Comparison of ENCODE assay signal across 14 cellular contexts in the genomic region with DNA sequence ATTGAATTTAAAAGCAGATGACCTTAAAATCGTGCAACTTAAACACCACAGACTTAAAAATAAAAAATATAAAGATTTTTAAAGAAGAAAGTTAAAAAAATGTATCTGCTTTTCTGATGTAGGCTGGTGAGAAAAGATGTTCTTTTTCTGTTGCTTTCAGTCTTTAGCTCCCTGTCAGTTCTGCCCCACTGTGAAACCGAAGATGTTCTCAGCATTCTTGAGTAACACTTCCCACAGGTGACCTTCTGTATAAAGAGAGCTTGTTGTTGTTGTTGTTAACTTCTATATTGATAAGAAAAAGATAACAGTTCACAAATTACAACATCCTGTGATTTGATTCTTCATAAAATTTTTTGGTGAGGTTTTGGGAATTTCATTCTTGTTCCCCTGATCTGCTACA.
DNase-seq lines count a peak whose midpoint lies in the region; ATAC-seq, FAIRE-seq and TF ChIP-seq lines count a peak whose summit lies in the region.
"Had no signal": no experiment of that assay in that cellular context is flagged by ENCODE, and none has a peak within 500 bp of the region (broad histone marks: within the 10 kb centered on the region; RNA-seq: fewer than 3 reads in every experiment).

No MANE protein-coding gene starts in this region.

- H3K4me3 Mint-ChIP-seq in CD14-positive monocyte = no peak overlapping the region

- FAIRE-seq in GM12878 (lab: Jason Lieb, UNC) = no peak
- FAIRE-seq: astrocyte, endometrium had no signal

- peaks cover 12 to 14% of the 10 kb centered on the region in 2 donors for H3K36me3 Mint-ChIP-seq in CD14-positive monocyte

- H2AFZ ChIP-seq in KMS-11 (ENCODE audit: low read depth) (no peak overlapping the region), GM12878 (ENCODE audit: control insufficient read depth, low read depth, low read length) (no peak overlapping the region)

- intact Hi-C loops in CD14-positive monocyte (cut with micrococcal nuclease) (no loop called here), GM12878 (cut with micrococcal nuclease; ENCODE audit: unreplicated experiment) (loop anchor here (2.0 to 10.0 kb wide), 2 partner anchors 44 to 410 kb away; no protein-coding TSS in a partner anchor)

- in situ Hi-C loops in GM12878 (cut with MboI) = no loop called here

- TF ChIP-seq CTCF in CD14-positive monocyte (IDR thresholded peaks at IDR 0.05) (no peak), GM10266 (IDR thresholded peaks at IDR 0.05; ENCODE audit: control insufficient read depth, insufficient read depth, low read depth, missing control alignments) (no peak), KMS-11 (conservative IDR thresholded peaks at IDR 0.05; ENCODE audit: low read depth, low read length) (no peak), GM12878 (IDR thresholded peaks at IDR 0.05 in 2 of 3, conservative IDR thresholded peaks at IDR 0.05 in 1 of 3; ENCODE audit: control insufficient read depth in 2 of 3, extremely low read depth in 1 of 3, insufficient read depth in 1 of 3, low read depth in 3 of 3, low read length in 3 of 3) (no peak), WERI-Rb-1 (IDR thresholded peaks at IDR 0.05; ENCODE audit: low read depth, low read length) (no peak)

- 0% methylated on average over 2 of the region's 2 CpGs for WGBS in GM12878 (ENCODE audit: insufficient coverage, insufficient replicate concordance, low lambda C conversion rate, missing lambda C conversion rate)

- DNase-seq in CD14-positive monocyte (ENCODE audit: low spot score) = no peak
- DNase-seq in GM10266 (ENCODE audit: extremely low spot score) = peak; percentile 20
- DNase-seq in GM12878 (ENCODE audit: low read depth, low spot score) = peak; percentile 82
- no peak for DNase-seq in GM19238 (ENCODE audit: insufficient read length, low spot score)
- no peak for DNase-seq in NCI-H146 (lab: John Stamatoyannopoulos, UW)
- no peak for DNase-seq in WERI-Rb-1
- DNase-seq: C1 segment of cervical spinal cord, left ventricle myocardium inferior had no signal

- H3K4me1 Mint-ChIP-seq in CD14-positive monocyte = peaks cover 31% of the 10 kb centered on the region

- peak; percentile 65 for ATAC-seq in GM12878
- no peak for ATAC-seq in HG03565 (IDR thresholded peaks at IDR 0.05; ENCODE audit: unreplicated experiment)

- H3K27me3 Mint-ChIP-seq in CD14-positive monocyte (ENCODE audit: low read depth in 3 of 3) = no peaks in the 10 kb centered on the region

- no peaks in the 10 kb centered on the region for H3K79me2 ChIP-seq in KMS-11 (ENCODE audit: insufficient read depth, low read depth)
- peaks cover 58% of the 10 kb centered on the region for H3K79me2 ChIP-seq in GM12878 (ENCODE audit: control insufficient read depth, insufficient read depth, low read length)

- no peak for TF ChIP-seq POLR2A in GM12878 (IDR thresholded peaks at IDR 0.05; ENCODE audit: low read depth, low read length)

- RAD21 ChIA-PET in GM12878 (lab: Charles Lee; ENCODE audit: unreplicated experiment) = interaction anchor here (0.7 to 8.5 kb wide), 37 partner anchors 9 to 301 kb away, joined by 3 to 151 read pairs (median 7); partner anchors contain the start of gene SIPA1L1

- H3K4me2 ChIP-seq in KMS-11 (peak overlapping the region; percentile 60; the same call in 1 of the 2 replicates), GM12878 (ENCODE audit: control insufficient read depth, insufficient read depth) (peak overlapping the region; percentile 78)

- H4K20me1 ChIP-seq in KMS-11 (ENCODE audit: insufficient read depth) (no peaks in the 10 kb centered on the region), GM12878 (ENCODE audit: control insufficient read depth, insufficient read depth) (no peaks in the 10 kb centered on the region)

- H3K36me3 ChIP-seq in KMS-11 (ENCODE audit: insufficient read depth) (no peaks in the 10 kb centered on the region), GM12878 (ENCODE audit: control insufficient read depth in 2 of 2, insufficient read depth in 2 of 2, low read length in 1 of 2) (0 out of 4 replicates have a peak, but pooled peaks cover 0 to 3% of the 10 kb centered on the region in 2 experiments), WERI-Rb-1 (no peaks in the 10 kb centered on the region)
- H3K36me3 ChIP-seq: left ventricle myocardium inferior, SJSA1 had no signal

- 0 out of 4 replicates have a peak, but pooled peaks of 1 of the 2 experiments have one; percentile 4 for TF ChIP-seq EP300 in GM12878 (IDR thresholded peaks at IDR 0.05; ENCODE audit: borderline replicate concordance in 1 of 2, control insufficient read depth in 1 of 2, low read depth in 2 of 2, low read length in 2 of 2)

- POLR2A ChIA-PET in GM12878 (lab: Charles Lee) = interaction anchor here (0.6 to 3.0 kb wide), 16 partner anchors 9 to 233 kb away, joined by 3 to 21 read pairs (median 6); no protein-coding TSS in a partner anchor

- H3K27ac ChIP-seq in KMS-11 (no peak overlapping the region), GM12878 (ENCODE audit: control insufficient read depth, insufficient read depth) (peak overlapping the region; percentile 98), WERI-Rb-1 (no peak overlapping the region)
- H3K27ac ChIP-seq: HL-60, left ventricle myocardium inferior, SJSA1 had no signal

- H3K9ac ChIP-seq in KMS-11 (no peak overlapping the region), GM12878 (ENCODE audit: control insufficient read depth, insufficient read depth, low read length) (peak overlapping the region; percentile 59)

- H3K4me1 ChIP-seq in KMS-11 (ENCODE audit: low read depth, poor library complexity, severe bottlenecking) (peaks cover 44% of the 10 kb centered on the region), GM12878 (ENCODE audit: control insufficient read depth, insufficient read depth, low read length) (peaks cover 54% of the 10 kb centered on the region)
- H3K4me1 ChIP-seq: left ventricle myocardium inferior, SJSA1 had no signal

- H3K27ac Mint-ChIP-seq in CD14-positive monocyte = peak overlapping the region in 4 of 7 donors; percentile 15 to 58 (median 42)

- H3K9me3 Mint-ChIP-seq in CD14-positive monocyte = no peaks in the 10 kb centered on the region

- SMC1A ChIA-PET in GM12878 (lab: Charles Lee; ENCODE audit: uncharacterized antibody, unreplicated experiment) = interaction anchor here (0.7 to 9.8 kb wide), 44 partner anchors 9 to 414 kb away, joined by 3 to 150 read pairs (median 5); partner anchors contain the start of gene SIPA1L1

- BruUV-seq in GM12878 (replicated peaks; lab: Mats Ljungman, UMichigan) = no TSS peak

- CTCF ChIA-PET in GM12878 (lab: Yijun Ruan, JAX) = interaction anchor here (0.8 to 2.3 kb wide), 16 partner anchors 9 to 412 kb away, joined by 3 to 18 read pairs (median 5); no protein-coding TSS in a partner anchor

- peaks cover 2% of the 10 kb centered on the region; the same call in 2 of the 3 replicates for H3K9me3 ChIP-seq in GM12878 (replicated peaks; ENCODE audit: control insufficient read depth, insufficient read depth, low read length)
- no peaks in the 10 kb centered on the region for H3K9me3 ChIP-seq in WERI-Rb-1 (ENCODE audit: severe bottlenecking)
- H3K9me3 ChIP-seq: SJSA1 had no signal

- peak; percentile 33; the same call in 1 of the 2 replicates for TF ChIP-seq RAD21 in GM12878 (IDR thresholded peaks at IDR 0.05; ENCODE audit: insufficient read depth, low read depth, low read length)

- H3K4me3 ChIP-seq in KMS-11 (IDR thresholded peaks at IDR 0.05; ENCODE audit: insufficient read depth, low read depth, low read length) (no peak overlapping the region), GM12878 (no peak overlapping the region; the same call in 1 of the 2 replicates), WERI-Rb-1 (ENCODE audit: low read depth, low read length) (no peak overlapping the region)
- H3K4me3 ChIP-seq: left ventricle myocardium inferior, SJSA1 had no signal

- H3K27me3 ChIP-seq in KMS-11 (ENCODE audit: insufficient read depth, low read depth) = no peaks in the 10 kb centered on the region
- H3K27me3 ChIP-seq in GM12878 (replicated peaks in 1 of 2; ENCODE audit: control insufficient read depth in 2 of 2, insufficient read depth in 2 of 2, low read length in 1 of 2) = no peaks in the 10 kb centered on the region
- H3K27me3 ChIP-seq in WERI-Rb-1 (ENCODE audit: insufficient read depth, low read depth, severe bottlenecking) = no peaks in the 10 kb centered on the region
- H3K27me3 ChIP-seq: SJSA1 had no signal

TF ChIP-seq in GM12878, 131 proteins besides CTCF, POLR2A, EP300 and RAD21 (continues in another document):
- TF ChIP-seq FOXM1 (IDR thresholded peaks at IDR 0.05; ENCODE audit: low read depth, low read length) = no peak
- TF ChIP-seq NBN (IDR thresholded peaks at IDR 0.05) = 0 out of 2 replicates have a peak, but pooled peaks have one; percentile 43
- 0 out of 2 replicates have a peak, but pooled peaks have one; percentile 11 for TF ChIP-seq CREM (IDR thresholded peaks at IDR 0.05; ENCODE audit: low read depth)
- peak; percentile 34; the same call in 1 of the 2 replicates for TF ChIP-seq PAX8 (IDR thresholded peaks at IDR 0.05)
- 0 out of 2 replicates have a peak, but pooled peaks have one; percentile 22 for TF ChIP-seq DPF2 (IDR thresholded peaks at IDR 0.05)
- TF ChIP-seq SMC3 (IDR thresholded peaks at IDR 0.05; ENCODE audit: borderline replicate concordance, low read length) = no peak
- peak; percentile 54 for TF ChIP-seq MEF2B (IDR thresholded peaks at IDR 0.05; ENCODE audit: partially characterized antibody, poor library complexity, severe bottlenecking)
- TF ChIP-seq SMAD1 (IDR thresholded peaks at IDR 0.05; ENCODE audit: low read depth, partially characterized antibody) = peak; percentile 50
- TF ChIP-seq TCF12 (IDR thresholded peaks at IDR 0.05; ENCODE audit: low read depth, low read length) = 0 out of 2 replicates have a peak, but pooled peaks have one; percentile 43
- peak; percentile 46; the same call in 1 of the 2 replicates for TF ChIP-seq RAD51 (IDR thresholded peaks at IDR 0.05)
- peak; percentile 22; the same call in 1 of the 2 replicates for TF ChIP-seq ZNF217 (IDR thresholded peaks at IDR 0.05)
- TF ChIP-seq NFIC (IDR thresholded peaks at IDR 0.05; ENCODE audit: low read depth, low read length) = peak; percentile 45; the same call in 1 of the 2 replicates
- TF ChIP-seq, protein P1, sequence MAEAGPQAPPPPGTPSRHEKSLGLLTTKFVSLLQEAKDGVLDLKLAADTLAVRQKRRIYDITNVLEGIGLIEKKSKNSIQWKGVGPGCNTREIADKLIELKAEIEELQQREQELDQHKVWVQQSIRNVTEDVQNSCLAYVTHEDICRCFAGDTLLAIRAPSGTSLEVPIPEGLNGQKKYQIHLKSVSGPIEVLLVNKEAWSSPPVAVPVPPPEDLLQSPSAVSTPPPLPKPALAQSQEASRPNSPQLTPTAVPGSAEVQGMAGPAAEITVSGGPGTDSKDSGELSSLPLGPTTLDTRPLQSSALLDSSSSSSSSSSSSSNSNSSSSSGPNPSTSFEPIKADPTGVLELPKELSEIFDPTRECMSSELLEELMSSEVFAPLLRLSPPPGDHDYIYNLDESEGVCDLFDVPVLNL (IDR thresholded peaks at IDR 0.05; ENCODE audit: low read depth, low read length) = no peak

Comparison
In these comparisons a context has a peak if more than half of its experiments do, and no peak if none do; other contexts are left out.
1. DNase-seq: peak in GM10266 (single experiment) and GM12878 (single experiment); none in CD14-positive monocyte (single experiment), GM19238 (single experiment), NCI-H146 (single experiment) and WERI-Rb-1 (single experiment).